Comparison of ENCODE assay signal across 9 cellular contexts in the genomic region with DNA sequence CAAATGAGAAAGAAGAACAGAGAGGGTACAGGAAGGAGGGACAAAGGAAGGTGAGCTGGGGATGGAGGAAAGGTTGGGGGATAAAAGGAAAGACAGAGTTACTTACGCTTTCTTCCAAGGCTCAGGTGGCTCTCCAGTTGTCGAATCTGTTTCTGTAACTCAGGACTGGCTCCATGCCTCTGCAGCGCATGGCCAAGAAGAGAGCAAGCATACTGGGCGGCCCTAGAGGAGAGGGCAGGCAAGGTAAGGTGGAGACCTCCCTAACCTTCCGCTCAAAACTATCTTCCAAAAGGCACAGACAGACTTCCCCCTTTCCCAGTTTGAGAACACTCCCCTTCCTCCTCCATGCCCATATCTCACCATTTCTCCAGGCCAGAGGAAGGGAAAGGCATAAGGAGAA. TPM values are rescaled to one million over a fixed set of nuclear protein-coding genes. Genes with fewer than 3 reads are reported as not detected.
DNase-seq lines count a peak whose midpoint lies in the region; ATAC-seq, FAIRE-seq and TF ChIP-seq lines count a peak whose summit lies in the region.
"Had no signal": no experiment of that assay in that cellular context is flagged by ENCODE, and none has a peak within 500 bp of the region (broad histone marks: within the 10 kb centered on the region; RNA-seq: fewer than 3 reads in every experiment).

No MANE protein-coding gene starts in this region.

- no peak for FAIRE-seq in kidney (lab: Jason Lieb, UNC)

- peak overlapping the region; percentile 97 for H3K27ac Mint-ChIP-seq in T-helper 2 cell treated with Interferon-gamma antibody and Interleukin-4, amounts not matched to agents 5 μg/mL and 100 μg/mL, for 36 hours
- H3K27ac Mint-ChIP-seq in activated naive CD8-positive, alpha-beta T cell = peak overlapping the region; percentile 96

- H3K4me1 Mint-ChIP-seq in T-helper 2 cell treated with Interferon-gamma antibody and Interleukin-4, amounts not matched to agents 5 μg/mL and 100 μg/mL, for 36 hours (ENCODE audit: low read depth) = peaks cover 34% of the 10 kb centered on the region
- peaks cover 51% of the 10 kb centered on the region for H3K4me1 Mint-ChIP-seq in activated naive CD8-positive, alpha-beta T cell (ENCODE audit: low read depth)

- H3K27ac ChIP-seq in kidney (ENCODE audit: low read depth in 2 of 2, low read length in 2 of 2) = peak overlapping the region in 1 of 2 donors; percentile 95
- H3K27ac ChIP-seq in substantia nigra (ENCODE audit: low read depth, low read length, poor library complexity, severe bottlenecking) = peak overlapping the region; percentile 95

- peak overlapping the region; percentile 55 to 90 for H3K9ac ChIP-seq in kidney (ENCODE audit: low read length in 2 of 2)

- H3K9me3 Mint-ChIP-seq in T-helper 2 cell treated with Interferon-gamma antibody and Interleukin-4, amounts not matched to agents 5 μg/mL and 100 μg/mL, for 36 hours = no peaks in the 10 kb centered on the region
- no peaks in the 10 kb centered on the region for H3K9me3 Mint-ChIP-seq in activated naive CD8-positive, alpha-beta T cell (ENCODE audit: low read depth)

- TF ChIP-seq CTCF in kidney (IDR thresholded peaks at IDR 0.05; ENCODE audit: borderline replicate concordance, extremely low read depth, insufficient read depth) = no peak

- peaks cover 19% of the 10 kb centered on the region for H3K36me3 Mint-ChIP-seq in T-helper 2 cell treated with Interferon-gamma antibody and Interleukin-4, amounts not matched to agents 5 μg/mL and 100 μg/mL, for 36 hours (ENCODE audit: low read depth)
- H3K36me3 Mint-ChIP-seq in activated naive CD8-positive, alpha-beta T cell = peaks cover 6% of the 10 kb centered on the region

- no peak for ATAC-seq in GM18498 (IDR thresholded peaks at IDR 0.05; ENCODE audit: unreplicated experiment)

- intact Hi-C loops in kidney (cut with DNase I) = no loop called here

- no peak for DNase-seq in T-helper 2 cell treated with Interferon-gamma antibody and Interleukin-4, amounts not matched to agents 5 μg/mL and 100 μg/mL, for 36 hours (ENCODE audit: low spot score)
- DNase-seq in T-helper 2 cell (no peak), kidney (no peak), substantia nigra (lab: John Stamatoyannopoulos, UW) (no peak), NCI-H1092 treated with DMSO at 0.1 percent for 48 hours (lab: John Stamatoyannopoulos, UW) (no peak), NCI-H187 (lab: John Stamatoyannopoulos, UW) (no peak)
- DNase-seq: AML-193 had no signal

- H3K9me3 ChIP-seq in kidney (ENCODE audit: control insufficient read depth in 1 of 2, low read length in 2 of 2) = no peaks in the 10 kb centered on the region

- H3K36me3 ChIP-seq in kidney (ENCODE audit: control insufficient read depth in 1 of 2, insufficient read depth in 2 of 2, low read length in 2 of 2) = peaks cover 2 to 4% of the 10 kb centered on the region in 2 donors

- H3K27me3 Mint-ChIP-seq in T-helper 2 cell treated with Interferon-gamma antibody and Interleukin-4, amounts not matched to agents 5 μg/mL and 100 μg/mL, for 36 hours (ENCODE audit: low read depth) = no peaks in the 10 kb centered on the region
- H3K27me3 Mint-ChIP-seq in activated naive CD8-positive, alpha-beta T cell = no peaks in the 10 kb centered on the region

- peak overlapping the region; percentile 93 for H3K4me3 Mint-ChIP-seq in T-helper 2 cell treated with Interferon-gamma antibody and Interleukin-4, amounts not matched to agents 5 μg/mL and 100 μg/mL, for 36 hours
- H3K4me3 Mint-ChIP-seq in activated naive CD8-positive, alpha-beta T cell = peak overlapping the region; percentile 96

- H3K4me1 ChIP-seq in kidney (ENCODE audit: control insufficient read depth in 1 of 2, insufficient read depth in 1 of 2, low read depth in 1 of 2, low read length in 2 of 2) = peaks cover 5 to 22% of the 10 kb centered on the region in 2 donors

- peak overlapping the region; percentile 91 to 97 for H3K4me3 ChIP-seq in kidney (ENCODE audit: low read length in 2 of 2)

RNA-seq across cellular contexts. Expression of a gene that starts 0.9 kb away (rescaled TPM):
- total RNA-seq in kidney = 35.7 TPM
- 50.5 TPM for polyA plus RNA-seq in kidney (ENCODE audit: insufficient read depth, low read depth, low replicate concordance)

RNA-seq across cellular contexts. Expression of a gene that starts 7.7 kb away (rescaled TPM):
- 11.0 TPM for total RNA-seq in kidney
- 0.54 TPM for polyA plus RNA-seq in kidney (ENCODE audit: insufficient read depth, low read depth, low replicate concordance)

RNA-seq across cellular contexts. Expression of a gene that starts 9.7 kb away (rescaled TPM):
- 131 TPM for total RNA-seq in kidney
- polyA plus RNA-seq in kidney (ENCODE audit: insufficient read depth, low read depth, low replicate concordance) = 105 TPM

RNA-seq across cellular contexts. Expression of a gene that starts 31.9 kb away (rescaled TPM):
- 1.2 TPM for total RNA-seq in kidney
- 0.71 TPM for polyA plus RNA-seq in kidney (ENCODE audit: insufficient read depth, low read depth, low replicate concordance)

RNA-seq across cellular contexts. Expression of a gene that starts 40.2 kb away (rescaled TPM):
- total RNA-seq in kidney = 27.8 TPM
- polyA plus RNA-seq in kidney (ENCODE audit: insufficient read depth, low read depth, low replicate concordance) = 10.0 TPM
